ENCODE assay signal across 21 cellular contexts in genomic region chr2:140247451-140248205, GRCh38.
DNase-seq lines count a peak whose midpoint lies in the region; ATAC-seq, FAIRE-seq and TF ChIP-seq lines count a peak whose summit lies in the region.
"Had no signal": no experiment of that assay in that cellular context is flagged by ENCODE, and none has a peak within 500 bp of the region (broad histone marks: within the 10 kb centered on the region; RNA-seq: fewer than 3 reads in every experiment).

No MANE protein-coding gene starts in this region.

- DNase-seq in HCEC 1CT (peak; percentile 27), fibroblast of mammary gland (ENCODE audit: low read depth) (peak; percentile 51), psoas muscle (no peak), H54 (ENCODE audit: insufficient read length, low spot score) (no peak), HUDEP-2 (lab: John Stamatoyannopoulos, UW; ENCODE audit: unreplicated experiment in 76 of 76) (no peak)
- DNase-seq: ACHN; activated CD4-positive, alpha-beta T cell treated with anti-CD3 and anti-CD28 coated beads, Interleukin-2, amount 10 ng/mL, durations not matched to agents 24 days and 14 days; CD4-positive, CD25-positive, alpha-beta regulatory T cell; cortex of kidney; DMS 273 treated with DMSO at 0.1 percent for 48 hours; IMR-90; NCI-H524; nephron progenitor cell; stimulated activated CD4-positive, alpha-beta T cell treated with anti-CD3 and anti-CD28 coated beads, Interleukin-12 subunit alpha, Interleukin-12 subunit beta, amount 100 ng/mL, for 4 hours; SW 1271 had no signal

- no peak for FAIRE-seq in H54 (lab: Jason Lieb, UNC)
- FAIRE-seq: G401.6, urothelium cell line had no signal

- H3K79me2 ChIP-seq in ACC112 (ENCODE audit: control insufficient read depth, insufficient read depth, low read length, unreplicated experiment): no peaks in the 10 kb centered on the region

- peak overlapping the region; percentile 11; the same call in 1 of the 2 replicates for H3K27ac ChIP-seq in ACC112 (ENCODE audit: low read depth, low read length)
- H3K27ac ChIP-seq in psoas muscle: peak overlapping the region; percentile 60

- TF ChIP-seq POLR2A in H54 (IDR thresholded peaks at IDR 0.05; ENCODE audit: low read depth, low read length): no peak

- H3K27me3 ChIP-seq in ACC112 (ENCODE audit: insufficient read depth, low read length): no peaks in the 10 kb centered on the region
- H3K27me3 ChIP-seq in psoas muscle (ENCODE audit: insufficient read depth in 3 of 3, low read length in 2 of 3): no peaks in the 10 kb centered on the region

- no peaks in the 10 kb centered on the region for H3K9me3 ChIP-seq in psoas muscle

- ATAC-seq in psoas muscle (peak in 1 of 4 donors; percentile 60), GM19452 (IDR thresholded peaks at IDR 0.05; ENCODE audit: unreplicated experiment) (no peak), GM19463 (IDR thresholded peaks at IDR 0.05; ENCODE audit: unreplicated experiment) (no peak)
- ATAC-seq: left lobe of liver had no signal

- H2AFZ ChIP-seq in ACC112 (ENCODE audit: low read length, unreplicated experiment): peak overlapping the region; percentile 80

- H3K4me1 ChIP-seq in ACC112 (ENCODE audit: control insufficient read depth, insufficient read depth, low read length, unreplicated experiment): peaks cover 11% of the 10 kb centered on the region
- no peaks in the 10 kb centered on the region for H3K4me1 ChIP-seq in psoas muscle

- 14 to 37% (median 23%) methylated on average over 5 of the region's 5 CpGs for WGBS in psoas muscle, 3 donors

- TF ChIP-seq CTCF in fibroblast of mammary gland (conservative IDR thresholded peaks at IDR 0.05; ENCODE audit: control insufficient read depth, insufficient read depth, low read depth, low read length): no peak
- TF ChIP-seq CTCF in psoas muscle (IDR thresholded peaks at IDR 0.05): no peak

- intact Hi-C loops in psoas muscle (cut with DNase I): no loop called here

- no peaks in the 10 kb centered on the region for H3K36me3 ChIP-seq in ACC112 (ENCODE audit: insufficient read depth, low read length)
- no peaks in the 10 kb centered on the region for H3K36me3 ChIP-seq in psoas muscle (ENCODE audit: insufficient read depth in 1 of 2, low read depth in 1 of 2)

- H3K4me3 ChIP-seq in ACC112 (ENCODE audit: low read depth, low read length): peak overlapping the region; percentile 58
- H3K4me3 ChIP-seq in fibroblast of mammary gland (ENCODE audit: control insufficient read depth, low read depth, low read length): no peak overlapping the region
- H3K4me3 ChIP-seq in psoas muscle: peak overlapping the region; percentile 55

Comparison
In these comparisons a context has a peak if more than half of its experiments do, and no peak if none do; other contexts are left out.
1. DNase-seq: peak in HCEC 1CT (single experiment) and fibroblast of mammary gland (single experiment); none in psoas muscle (0 of 2), H54 (single experiment) and HUDEP-2 (0 of 76).